Comparison of ENCODE assay signal across 12 cellular contexts in the genomic region with DNA sequence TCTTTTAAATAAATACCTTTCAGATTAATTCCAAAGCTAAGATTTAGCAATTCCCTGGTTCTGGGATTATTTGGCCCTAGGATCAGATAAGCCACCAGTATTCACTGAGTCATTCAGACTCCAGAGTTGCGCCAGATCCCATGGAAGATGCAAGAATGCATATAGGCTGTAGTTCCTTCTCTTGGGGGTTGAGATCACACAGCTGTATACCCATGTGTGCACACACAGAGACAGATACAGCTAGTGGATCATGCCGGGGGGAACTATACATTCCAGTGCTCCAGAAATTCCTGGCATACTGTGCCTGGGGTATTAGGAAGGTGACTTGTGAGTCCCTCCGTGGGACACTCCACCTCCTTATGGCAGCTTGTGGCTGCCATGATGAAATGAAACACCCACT.
DNase-seq lines count a peak whose midpoint lies in the region; ATAC-seq lines count a peak whose summit lies in the region.
"Had no signal": no experiment of that assay in that cellular context is flagged by ENCODE, and none has a peak within 500 bp of the region (broad histone marks: within the 10 kb centered on the region; RNA-seq: fewer than 3 reads in every experiment).

No MANE protein-coding gene starts in this region.

- no peak overlapping the region for H3K4me2 ChIP-seq in neuronal stem cell (ENCODE audit: insufficient read depth, low read length, poor library complexity, severe bottlenecking)

- no peak overlapping the region for H2BK120ac ChIP-seq in neuronal stem cell (ENCODE audit: low read depth, low read length)

- H3K23ac ChIP-seq in neuronal stem cell (ENCODE audit: low read depth, low read length, poor library complexity), result no peak overlapping the region

- no peak for ATAC-seq in HG03108 (IDR thresholded peaks at IDR 0.05; ENCODE audit: unreplicated experiment)
- ATAC-seq in activated CD8-positive, alpha-beta T cell treated with anti-CD3 and anti-CD28 coated beads, Interleukin-2, amount 10 ng/mL, durations not matched to agents 7 days and 5 days, result no peak
- ATAC-seq: esophagus mucosa; stimulated activated memory B cell treated with anti-CD40 and anti-IgM and Interleukin-4, amounts not matched to agents 10 μg/mL and 1 μg/mL and 100 μg/mL, for 72 hours had no signal

- H3K27ac Mint-ChIP-seq in activated CD8-positive, alpha-beta T cell treated with anti-CD3 and anti-CD28 coated beads, Interleukin-2, amount 10 ng/mL, durations not matched to agents 7 days and 5 days, result no peak overlapping the region
- H3K27ac Mint-ChIP-seq: activated naive CD8-positive, alpha-beta T cell treated with anti-CD3 and anti-CD28 coated beads for 36 hours; stimulated activated memory B cell treated with anti-CD40 and anti-IgM and Interleukin-4, amounts not matched to agents 10 μg/mL and 1 μg/mL and 100 μg/mL, for 72 hours had no signal

- H2AK5ac ChIP-seq in neuronal stem cell (ENCODE audit: low read depth, low read length), result no peak overlapping the region

- no peak overlapping the region for H4K91ac ChIP-seq in neuronal stem cell (ENCODE audit: low read depth, low read length, poor library complexity)

- no peak overlapping the region for H3K4me3 ChIP-seq in neuronal stem cell (ENCODE audit: low read length in 2 of 2)

- no peak overlapping the region for H4K8ac ChIP-seq in neuronal stem cell (ENCODE audit: low read depth, low read length)

- H3K9me3 Mint-ChIP-seq in activated CD8-positive, alpha-beta T cell treated with anti-CD3 and anti-CD28 coated beads, Interleukin-2, amount 10 ng/mL, durations not matched to agents 7 days and 5 days (ENCODE audit: insufficient read depth), result no peaks in the 10 kb centered on the region
- H3K9me3 Mint-ChIP-seq: activated naive CD8-positive, alpha-beta T cell treated with anti-CD3 and anti-CD28 coated beads for 36 hours; stimulated activated memory B cell treated with anti-CD40 and anti-IgM and Interleukin-4, amounts not matched to agents 10 μg/mL and 1 μg/mL and 100 μg/mL, for 72 hours had no signal

- H3K36me3 ChIP-seq in neuronal stem cell (replicated peaks in 1 of 2; ENCODE audit: control insufficient read depth in 2 of 2, insufficient read depth in 2 of 2, low read length in 2 of 2), result peaks cover 0 to 8% of the 10 kb centered on the region in 2 donors
- H3K36me3 ChIP-seq: BE2C had no signal

- no peak overlapping the region for H2BK5ac ChIP-seq in neuronal stem cell (ENCODE audit: low read length)

- peak overlapping the region; percentile 39 for H3K18ac ChIP-seq in neuronal stem cell (ENCODE audit: low read length)

- H2BK15ac ChIP-seq in neuronal stem cell (ENCODE audit: low read length), result no peak overlapping the region

- DNase-seq in AG08395 (ENCODE audit: low spot score), result peak; percentile 75
- DNase-seq in M059J (ENCODE audit: low read depth), result peak; percentile 50
- DNase-seq in dedifferentiated amniotic fluid mesenchymal stem cell (ENCODE audit: extremely low spot score), result peak; percentile 19
- DNase-seq in neuronal stem cell (ENCODE audit: low spot score), result no peak
- DNase-seq in activated CD4-positive, alpha-beta T cell treated with anti-CD3 and anti-CD28 coated beads, Interleukin-2, amount 50 U/mL, for 1 hour, result no peak
- no peak for DNase-seq in activated CD8-positive, alpha-beta memory T cell treated with anti-CD3 and anti-CD28 coated beads, Interleukin-2, amount 50 U/mL, for 4 hours
- DNase-seq in activated CD8-positive, alpha-beta T cell treated with anti-CD3 and anti-CD28 coated beads, Interleukin-2, amount 10 ng/mL, durations not matched to agents 7 days and 5 days, result no peak
- DNase-seq: activated naive CD8-positive, alpha-beta T cell treated with anti-CD3 and anti-CD28 coated beads for 36 hours; BE2C had no signal

- H2BK12ac ChIP-seq in neuronal stem cell (ENCODE audit: low read length), result no peak overlapping the region

- WGBS in neuronal stem cell (ENCODE audit: extremely low coverage in 2 of 2, insufficient read length in 2 of 2, insufficient replicate concordance in 1 of 2), 2 donors, result no CpG with 5 or more reads among the region's 3 CpGs

- peaks cover 2% of the 10 kb centered on the region for H3K36me3 Mint-ChIP-seq in activated CD8-positive, alpha-beta T cell treated with anti-CD3 and anti-CD28 coated beads, Interleukin-2, amount 10 ng/mL, durations not matched to agents 7 days and 5 days (ENCODE audit: low read depth)
- H3K36me3 Mint-ChIP-seq: activated naive CD8-positive, alpha-beta T cell treated with anti-CD3 and anti-CD28 coated beads for 36 hours; stimulated activated memory B cell treated with anti-CD40 and anti-IgM and Interleukin-4, amounts not matched to agents 10 μg/mL and 1 μg/mL and 100 μg/mL, for 72 hours had no signal

- POLR2A ChIA-PET in activated CD8-positive, alpha-beta T cell treated with anti-CD3 and anti-CD28 coated beads, Interleukin-2, amount 10 ng/mL, durations not matched to agents 7 days and 5 days (lab: Charles Lee), result no interaction called here

- H3K79me1 ChIP-seq in neuronal stem cell (ENCODE audit: low read depth, low read length), result peaks cover 6% of the 10 kb centered on the region

- H3K4me1 ChIP-seq in neuronal stem cell (ENCODE audit: control insufficient read depth in 2 of 2, insufficient read depth in 1 of 2, low read depth in 1 of 2, low read length in 2 of 2), result peaks cover 31 to 48% of the 10 kb centered on the region in 2 donors
- H3K4me1 ChIP-seq: BE2C had no signal

- no peak overlapping the region for H3K27ac ChIP-seq in neuronal stem cell (replicated peaks; ENCODE audit: low read length)

- H3K4ac ChIP-seq in neuronal stem cell (ENCODE audit: low read length), result no peak overlapping the region

- no peaks in the 10 kb centered on the region for H3K27me3 ChIP-seq in neuronal stem cell (ENCODE audit: control insufficient read depth in 3 of 3, insufficient read depth in 3 of 3, low read depth in 1 of 3, low read length in 3 of 3)

- peaks cover 53% of the 10 kb centered on the region for H3K4me1 Mint-ChIP-seq in activated CD8-positive, alpha-beta T cell treated with anti-CD3 and anti-CD28 coated beads, Interleukin-2, amount 10 ng/mL, durations not matched to agents 7 days and 5 days (ENCODE audit: low read depth)

- H3K4me3 Mint-ChIP-seq in activated CD8-positive, alpha-beta T cell treated with anti-CD3 and anti-CD28 coated beads, Interleukin-2, amount 10 ng/mL, durations not matched to agents 7 days and 5 days, result no peak overlapping the region
- H3K4me3 Mint-ChIP-seq: activated naive CD8-positive, alpha-beta T cell treated with anti-CD3 and anti-CD28 coated beads for 36 hours; stimulated activated memory B cell treated with anti-CD40 and anti-IgM and Interleukin-4, amounts not matched to agents 10 μg/mL and 1 μg/mL and 100 μg/mL, for 72 hours had no signal

- CTCF ChIA-PET in activated CD8-positive, alpha-beta T cell treated with anti-CD3 and anti-CD28 coated beads, Interleukin-2, amount 10 ng/mL, durations not matched to agents 7 days and 5 days (lab: Charles Lee), result interaction anchor here (1.1 to 1.7 kb wide), 2 partner anchors 23 to 125 kb away, joined by 3 to 5 read pairs; no protein-coding TSS in a partner anchor

- no peak overlapping the region for H3K14ac ChIP-seq in neuronal stem cell (ENCODE audit: low read length)

- H3K27me3 Mint-ChIP-seq in activated CD8-positive, alpha-beta T cell treated with anti-CD3 and anti-CD28 coated beads, Interleukin-2, amount 10 ng/mL, durations not matched to agents 7 days and 5 days (ENCODE audit: low read depth), result peaks cover 6% of the 10 kb centered on the region
- H3K27me3 Mint-ChIP-seq: activated naive CD8-positive, alpha-beta T cell treated with anti-CD3 and anti-CD28 coated beads for 36 hours had no signal

- no peak overlapping the region for H3K9ac ChIP-seq in neuronal stem cell (ENCODE audit: low read depth, low read length, poor library complexity)

- H3K9me3 ChIP-seq in neuronal stem cell (replicated peaks in 1 of 2; ENCODE audit: control insufficient read depth in 2 of 2, insufficient read depth in 1 of 2, low read depth in 1 of 2, low read length in 2 of 2), result peaks cover 0 to 5% of the 10 kb centered on the region in 2 donors
- H3K9me3 ChIP-seq: BE2C had no signal

- no peak overlapping the region for H2AFZ ChIP-seq in neuronal stem cell (ENCODE audit: low read length)

Comparison
In these comparisons a context has a peak if more than half of its experiments do, and no peak if none do; other contexts are left out.
1. DNase-seq: peak in AG08395 (single experiment), M059J (single experiment) and dedifferentiated amniotic fluid mesenchymal stem cell (single experiment); none in neuronal stem cell (single experiment), activated CD4-positive, alpha-beta T cell treated with anti-CD3 and anti-CD28 coated beads, Interleukin-2, amount 50 U/mL, for 1 hour (single experiment), activated CD8-positive, alpha-beta memory T cell treated with anti-CD3 and anti-CD28 coated beads, Interleukin-2, amount 50 U/mL, for 4 hours (single experiment) and activated CD8-positive, alpha-beta T cell treated with anti-CD3 and anti-CD28 coated beads, Interleukin-2, amount 10 ng/mL, durations not matched to agents 7 days and 5 days (single experiment).